Comparison of ENCODE assay signal across 1 cellular context in genomic region chr6:38107073-38107472, GRCh38.
TF ChIP-seq lines count a peak whose summit lies in the region.

No MANE protein-coding gene starts in this region.

TF ChIP-seq in SK-N-SH, 30 proteins besides CTCF, POLR2A, EP300 and RAD21 (continued from another document):
- TF ChIP-seq PBX3 (IDR thresholded peaks at IDR 0.05) (no peak), NRF1 (IDR thresholded peaks at IDR 0.05; ENCODE audit: low read depth, low read length) (no peak), MXI1 (IDR thresholded peaks at IDR 0.05; ENCODE audit: low read depth, low read length) (no peak), TEAD4 (IDR thresholded peaks at IDR 0.05; ENCODE audit: borderline replicate concordance, insufficient read depth) (no peak), MAX (IDR thresholded peaks at IDR 0.05; ENCODE audit: low read depth) (no peak)
